ENCODE assay signal across 24 cellular contexts in the genomic region with DNA sequence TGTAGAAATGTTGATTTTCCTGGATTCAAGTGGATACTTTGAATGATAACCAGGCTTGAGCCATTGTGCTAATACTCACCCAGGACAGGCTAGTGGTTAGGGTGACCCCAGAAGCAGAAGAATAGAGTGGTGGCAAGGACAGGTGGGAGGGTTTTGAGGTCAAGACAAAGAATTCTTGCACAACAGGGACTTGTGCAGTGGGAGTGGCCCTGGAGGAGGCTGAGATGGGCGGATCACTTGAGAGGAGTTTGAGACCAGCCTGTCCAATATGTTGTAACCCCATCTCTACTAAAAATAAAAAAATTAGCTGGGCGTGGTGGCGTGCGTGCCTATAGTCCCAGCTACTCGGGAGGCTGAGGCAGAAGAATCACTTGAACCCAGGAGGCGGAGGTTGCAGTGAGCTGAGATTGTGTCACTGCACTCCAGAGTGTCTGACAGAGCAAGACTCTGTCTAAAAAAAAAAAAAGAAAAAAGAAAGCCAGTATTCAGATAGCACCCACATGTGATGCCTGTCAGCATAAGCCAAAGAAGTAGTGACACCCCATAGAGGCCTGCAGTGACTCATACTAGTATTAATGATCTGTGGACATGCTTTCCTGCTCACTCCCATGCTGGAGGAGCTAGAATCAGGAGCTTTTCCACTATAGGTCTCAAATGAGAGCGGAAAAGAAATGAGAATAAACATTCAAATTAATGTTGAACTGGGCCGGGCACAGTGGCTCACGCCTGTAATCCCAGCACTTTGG.
A peak's percentile ranks its signal among the peaks of the same experiment; 100 is the strongest.
DNase-seq lines count a peak whose midpoint lies in the region; ATAC-seq and TF ChIP-seq lines count a peak whose summit lies in the region.
"Had no signal": no experiment of that assay in that cellular context is flagged by ENCODE, and none has a peak within 500 bp of the region (broad histone marks: within the 10 kb centered on the region; RNA-seq: fewer than 3 reads in every experiment).

No MANE protein-coding gene starts in this region.

- CTCF ChIA-PET in mammary epithelial cell (lab: Charles Lee; ENCODE audit: low non-redundant PET), result no interaction called here
- CTCF ChIA-PET in T-cell (lab: Charles Lee), result no interaction called here

- H3K4me1 ChIP-seq in mammary epithelial cell (ENCODE audit: insufficient read depth, low read length), result no peaks in the 10 kb centered on the region
- H3K4me1 ChIP-seq: colonic mucosa, psoas muscle had no signal

- no peaks in the 10 kb centered on the region for H3K27me3 ChIP-seq in mammary epithelial cell (ENCODE audit: insufficient read depth, low read length)
- H3K27me3 ChIP-seq: colonic mucosa had no signal

- no peak overlapping the region for H3K27ac ChIP-seq in mammary epithelial cell (ENCODE audit: insufficient read depth, low read depth, low read length)
- H3K27ac ChIP-seq: 22Rv1, colonic mucosa, psoas muscle had no signal

- no TSS peak for BruUV-seq in mammary epithelial cell (replicated peaks; lab: Mats Ljungman, UMichigan)

- H3K36me3 Mint-ChIP-seq in T-cell, result no peaks in the 10 kb centered on the region

- no peaks in the 10 kb centered on the region for H4K20me1 ChIP-seq in mammary epithelial cell (ENCODE audit: insufficient read depth, low read length)

- H3K4me2 ChIP-seq in mammary epithelial cell (ENCODE audit: insufficient read depth, low read depth, low read length), result no peak overlapping the region

- H3K4me3 ChIP-seq in mammary epithelial cell (replicated peaks in 1 of 3; ENCODE audit: insufficient read depth in 1 of 3, low read depth in 2 of 3, low read length in 3 of 3), result no peak overlapping the region
- H3K4me3 ChIP-seq: colonic mucosa, psoas muscle had no signal

- dilution Hi-C loops in mammary epithelial cell (cut with HindIII; ENCODE audit: low sequenced_read_pairs), result no loop called here

- TF ChIP-seq CTCF in mammary epithelial cell (conservative IDR thresholded peaks at IDR 0.05 in 1 of 2, IDR thresholded peaks at IDR 0.05 in 1 of 2; ENCODE audit: extremely low read depth in 1 of 2, insufficient read depth in 1 of 2, low read depth in 1 of 2, low read length in 2 of 2), result no peak

- intact Hi-C loops in mammary epithelial cell (cut with micrococcal nuclease), result no loop called here

- POLR2A ChIA-PET in T-cell (lab: Charles Lee), result no interaction called here

- H3K27me3 Mint-ChIP-seq in T-cell, result peaks cover 0 to 5% of the 10 kb centered on the region in 2 donors
- H3K27me3 Mint-ChIP-seq: CD4-positive, alpha-beta T cell had no signal

- H3K9ac ChIP-seq in mammary epithelial cell (ENCODE audit: insufficient read depth, low read length), result no peak overlapping the region

- in situ Hi-C loops in mammary epithelial cell (cut with MboI; ENCODE audit: low sequenced_read_pairs in 2 of 2), result no loop called here

- DNase-seq in DMS53 (lab: John Stamatoyannopoulos, UW) (peak; percentile 4), DMS53 treated with DMSO at 0.1 percent for 48 hours (lab: John Stamatoyannopoulos, UW; ENCODE audit: unreplicated experiment) (no peak), NOMO-1 treated with dmso at 0.1 percent for 144 hours (lab: John Stamatoyannopoulos, UW; ENCODE audit: unreplicated experiment) (peak; percentile 77), mammary epithelial cell (peak; percentile 43), renal cortical epithelial cell (ENCODE audit: low read depth) (peak; percentile 61), GM19240 (ENCODE audit: insufficient read length, low spot score) (no peak), T-cell (no peak), NCI-H2171 treated with DMSO at 0.1 percent for 48 hours (lab: John Stamatoyannopoulos, UW) (no peak)
- DNase-seq: activated CD4-positive, alpha-beta T cell treated with anti-CD3 and anti-CD28 coated beads for 36 hours; activated CD8-positive, alpha-beta memory T cell treated with anti-CD3 and anti-CD28 coated beads, Interleukin-2, amount 50 U/mL, for 48 hours; activated naive CD4-positive, alpha-beta T cell; CD4-positive, alpha-beta T cell; colonic mucosa; glutamatergic neuron; Kasumi-1; mesendoderm; NCI-H187 treated with DMSO at 0.1 percent for 48 hours; NCI-H526; psoas muscle; stimulated activated CD4-positive, alpha-beta T cell treated with anti-CD3 and anti-CD28 coated beads, Interleukin-12 subunit alpha, Interleukin-12 subunit beta, amount 100 ng/mL, for 4 hours; stimulated activated naive CD8-positive, alpha-beta T cell treated with anti-CD3 and anti-CD28 coated beads, Interleukin-15, amount 100 ng/mL, for 72 hours had no signal

- H3K36me3 ChIP-seq in mammary epithelial cell (ENCODE audit: insufficient read depth, low read length), result no peaks in the 10 kb centered on the region
- H3K36me3 ChIP-seq: colonic mucosa had no signal

- no peak for ATAC-seq in T-cell (replicated peaks in 1 of 4)
- ATAC-seq: activated CD4-positive, alpha-beta T cell treated with anti-CD3 and anti-CD28 coated beads for 36 hours; psoas muscle; stimulated activated naive CD8-positive, alpha-beta T cell treated with anti-CD3 and anti-CD28 coated beads, Interleukin-15, amount 100 ng/mL, for 72 hours had no signal

- no peaks in the 10 kb centered on the region for H3K4me1 Mint-ChIP-seq in T-cell
- H3K4me1 Mint-ChIP-seq: activated CD4-positive, alpha-beta T cell treated with anti-CD3 and anti-CD28 coated beads for 36 hours had no signal

- H3K4me3 Mint-ChIP-seq in T-cell, result no peak overlapping the region
- H3K4me3 Mint-ChIP-seq: activated CD4-positive, alpha-beta T cell treated with anti-CD3 and anti-CD28 coated beads for 36 hours; CD4-positive, alpha-beta T cell; nephron; stimulated activated naive CD8-positive, alpha-beta T cell treated with anti-CD3 and anti-CD28 coated beads, Interleukin-15, amount 100 ng/mL, for 72 hours; T-helper 2 cell treated with Interferon-gamma antibody and Interleukin-4, amounts not matched to agents 5 μg/mL and 100 μg/mL, for 36 hours had no signal

- H3K27ac Mint-ChIP-seq in T-cell, result no peak overlapping the region
- H3K27ac Mint-ChIP-seq: activated CD4-positive, alpha-beta T cell treated with anti-CD3 and anti-CD28 coated beads for 36 hours; CD4-positive, alpha-beta T cell; nephron; stimulated activated naive CD8-positive, alpha-beta T cell treated with anti-CD3 and anti-CD28 coated beads, Interleukin-15, amount 100 ng/mL, for 72 hours; T-helper 2 cell treated with Interferon-gamma antibody and Interleukin-4, amounts not matched to agents 5 μg/mL and 100 μg/mL, for 36 hours had no signal

- no peaks in the 10 kb centered on the region for H3K9me3 ChIP-seq in mammary epithelial cell (replicated peaks; ENCODE audit: insufficient read depth, low read length)
- H3K9me3 ChIP-seq: colonic mucosa, psoas muscle had no signal

- WGBS in mammary epithelial cell (ENCODE audit: low coverage, missing lambda C conversion rate), result 96% methylated on average over 4 of the region's 9 CpGs

- no peak overlapping the region for H2AFZ ChIP-seq in mammary epithelial cell (ENCODE audit: low read depth, low read length)

- no peaks in the 10 kb centered on the region for H3K79me2 ChIP-seq in mammary epithelial cell (ENCODE audit: insufficient read depth, low read length)

- no peaks in the 10 kb centered on the region for H3K9me3 Mint-ChIP-seq in T-cell
- H3K9me3 Mint-ChIP-seq: CD4-positive, alpha-beta T cell; nephron; stimulated activated naive CD8-positive, alpha-beta T cell treated with anti-CD3 and anti-CD28 coated beads, Interleukin-15, amount 100 ng/mL, for 72 hours; T-helper 2 cell treated with Interferon-gamma antibody and Interleukin-4, amounts not matched to agents 5 μg/mL and 100 μg/mL, for 36 hours had no signal

Comparison
In these comparisons a context has a peak if more than half of its experiments do, and no peak if none do; other contexts are left out.
1. DNase-seq: peak in DMS53 (single experiment), NOMO-1 treated with dmso at 0.1 percent for 144 hours (single experiment), mammary epithelial cell (single experiment) and renal cortical epithelial cell (single experiment); none in DMS53 treated with DMSO at 0.1 percent for 48 hours (single experiment), GM19240 (single experiment), T-cell (0 of 34) and NCI-H2171 treated with DMSO at 0.1 percent for 48 hours (single experiment).